18 cellular contexts compared by ENCODE assay signal in the genomic region with DNA sequence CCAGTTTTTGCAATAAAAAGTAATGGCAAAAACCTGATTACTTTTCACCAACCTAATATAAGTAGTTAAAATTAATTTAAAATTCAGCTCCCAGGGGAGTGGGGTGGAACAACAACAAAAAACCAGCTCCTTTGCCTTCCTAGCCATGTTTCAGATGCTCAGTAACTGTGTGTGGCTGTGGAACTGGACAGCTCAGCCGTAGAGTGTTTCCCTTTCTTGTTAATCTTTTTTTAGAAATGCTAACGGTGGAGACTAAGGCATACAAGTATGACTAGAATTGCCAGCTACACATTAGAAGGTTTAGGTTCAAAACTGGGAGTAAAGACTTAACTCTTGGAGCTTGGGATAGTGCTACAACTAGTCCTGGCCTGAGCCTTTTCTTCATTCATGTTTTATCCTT. TPM values are rescaled to one million over a fixed set of nuclear protein-coding genes. Genes with fewer than 3 reads are reported as not detected.
A peak's percentile ranks its signal among the peaks of the same experiment; 100 is the strongest.
DNase-seq lines count a peak whose midpoint lies in the region; ATAC-seq and TF ChIP-seq lines count a peak whose summit lies in the region.
"Had no signal": no experiment of that assay in that cellular context is flagged by ENCODE, and none has a peak within 500 bp of the region (broad histone marks: within the 10 kb centered on the region; RNA-seq: fewer than 3 reads in every experiment).

No MANE protein-coding gene starts in this region.

- H3K36me3 Mint-ChIP-seq in H9 (ENCODE audit: insufficient read depth in 1 of 3, low read depth in 3 of 3) = peaks cover 0 to 4% (median 4%) of the 10 kb centered on the region in 3 experiments; a peak in 2 of 7 replicates
- H3K36me3 Mint-ChIP-seq in neural crest cell (ENCODE audit: low read depth) = no peaks in the 10 kb centered on the region
- H3K36me3 Mint-ChIP-seq in T-cell = peaks cover 5% of the 10 kb centered on the region

- no peak overlapping the region for H3T11ph ChIP-seq in H9 (ENCODE audit: low read length)

- no peak overlapping the region for H3K14ac ChIP-seq in H9 (ENCODE audit: insufficient read depth, low read length)

- H3K4me3 ChIP-seq in AG10803 (ENCODE audit: low read length) (no peak overlapping the region), astrocyte of the spinal cord (ENCODE audit: low read depth, low read length) (no peak overlapping the region)
- H3K4me3 ChIP-seq: spleen had no signal

- no peak overlapping the region for H3K9ac ChIP-seq in H9 (ENCODE audit: extremely low read depth, insufficient read length, low read length)

- H3K4me2 ChIP-seq in H9 (ENCODE audit: insufficient read depth, insufficient read length, low read length) = no peak overlapping the region

- H3K4me1 ChIP-seq in H9 (ENCODE audit: insufficient read depth, low read length) = peaks cover 2% of the 10 kb centered on the region; the same call in 1 of the 2 replicates

- peaks cover 41 to 44% of the 10 kb centered on the region in 2 experiments for H3K4me1 Mint-ChIP-seq in H9
- H3K4me1 Mint-ChIP-seq in neural crest cell = peaks cover 38% of the 10 kb centered on the region
- peaks cover 82 to 87% (median 86%) of the 10 kb centered on the region in 3 donors for H3K4me1 Mint-ChIP-seq in T-cell

- no peak overlapping the region for H3K4ac ChIP-seq in H9 (ENCODE audit: low read depth, low read length)

- POLR2A ChIA-PET in T-cell (lab: Charles Lee) = interaction anchor here in 1 of 2 donors (0.5 kb wide), 1 partner anchor 24 kb away, joined by 14 read pairs; no protein-coding TSS in a partner anchor

- no peak overlapping the region for H2BK12ac ChIP-seq in H9 (ENCODE audit: insufficient read length, low read depth, low read length)

- H3K27me3 Mint-ChIP-seq in H9 (ENCODE audit: low read depth) (no peaks in the 10 kb centered on the region), neural crest cell (ENCODE audit: low read depth) (no peaks in the 10 kb centered on the region), T-cell (no peaks in the 10 kb centered on the region)
- H3K27me3 Mint-ChIP-seq: activated naive CD4-positive, alpha-beta T cell treated with anti-CD3 and anti-CD28 coated beads, Interleukin-2, amount 10 ng/mL, durations not matched to agents 7 days and 5 days had no signal

- in situ Hi-C loops in astrocyte of the spinal cord (cut with HindIII; ENCODE audit: low sequenced_read_pairs) = no loop called here

- H3K27ac ChIP-seq in H9 (ENCODE audit: insufficient read length, low read depth, low read length) = no peak overlapping the region
- H3K27ac ChIP-seq: C4-2B, spleen, WERI-Rb-1 had no signal

- H3K9me3 Mint-ChIP-seq in H9 = no peaks in the 10 kb centered on the region
- no peaks in the 10 kb centered on the region for H3K9me3 Mint-ChIP-seq in neural crest cell
- no peaks in the 10 kb centered on the region for H3K9me3 Mint-ChIP-seq in T-cell
- H3K9me3 Mint-ChIP-seq: activated naive CD4-positive, alpha-beta T cell treated with anti-CD3 and anti-CD28 coated beads, Interleukin-2, amount 10 ng/mL, durations not matched to agents 7 days and 5 days; endodermal cell; mesothelial cell of epicardium had no signal

- no peak overlapping the region for H4K8ac ChIP-seq in H9 (replicated peaks; ENCODE audit: insufficient read length, low read depth, low read length)

- H4K20me1 ChIP-seq in H9 (ENCODE audit: control insufficient read depth, insufficient read depth, insufficient read length) = no peaks in the 10 kb centered on the region

- H3K79me2 ChIP-seq in H9 (ENCODE audit: insufficient read depth, low read length) = peaks cover 46% of the 10 kb centered on the region

- peaks cover 12% of the 10 kb centered on the region for H3K79me1 ChIP-seq in H9 (ENCODE audit: insufficient read depth, low read depth, low read length, poor library complexity, severe bottlenecking)

- H3K9me3 ChIP-seq in H9 (ENCODE audit: control insufficient read depth, low read depth, low read length) = no peaks in the 10 kb centered on the region
- H3K9me3 ChIP-seq: spleen had no signal

- no peaks in the 10 kb centered on the region for H3K23me2 ChIP-seq in H9 (ENCODE audit: insufficient read length, low read depth, low read length, poor library complexity, severe bottlenecking)

- DNase-seq in AG10803 (ENCODE audit: low read depth) (peak; percentile 22), H9 (no peak), astrocyte of the spinal cord (ENCODE audit: low read depth, low spot score) (peak; percentile 38), neural crest cell (ENCODE audit: low read depth, low spot score) (no peak), left lobe of liver (ENCODE audit: low spot score) (no peak), T-cell (no peak), NCI-H446 treated with DMSO at 0.1 percent for 48 hours (lab: John Stamatoyannopoulos, UW) (no peak), erythroblast (lab: John Stamatoyannopoulos, UW) (no peak)
- DNase-seq: activated naive CD4-positive, alpha-beta T cell treated with anti-CD3 and anti-CD28 coated beads, Interleukin-2, amount 10 ng/mL, durations not matched to agents 7 days and 5 days; central memory CD4-positive, alpha-beta T cell; endodermal cell; NCI-H1092 treated with DMSO at 0.1 percent for 48 hours; NCI-H345; nucleus accumbens; spleen; WERI-Rb-1 had no signal

- no peak overlapping the region for H3K18ac ChIP-seq in H9 (ENCODE audit: insufficient read length, low read depth, low read length)

- H3K27ac Mint-ChIP-seq in H9 = peak overlapping the region in 2 of 3 experiments; percentile 12 to 29; a peak in 2 of 7 replicates
- H3K27ac Mint-ChIP-seq in neural crest cell (ENCODE audit: unreplicated experiment) = peak overlapping the region; percentile 15
- H3K27ac Mint-ChIP-seq in T-cell = no peak overlapping the region
- H3K27ac Mint-ChIP-seq: endodermal cell had no signal

- no peak overlapping the region for H2BK5ac ChIP-seq in H9 (ENCODE audit: insufficient read length, low read length)

- no CpG with 5 or more reads among the region's 2 CpGs for WGBS in H9 (ENCODE audit: extremely low coverage, insufficient read length, low lambda C conversion rate)

- H4K5ac ChIP-seq in H9 (ENCODE audit: insufficient read length, low read depth, low read length) = no peak overlapping the region

- H2AFZ ChIP-seq in H9 (ENCODE audit: low read length) = no peak overlapping the region

- H2AK5ac ChIP-seq in H9 (ENCODE audit: insufficient read length, low read length) = no peak overlapping the region

- H4K91ac ChIP-seq in H9 (ENCODE audit: insufficient read length, low read depth, low read length) = no peak overlapping the region

- H3K4me3 Mint-ChIP-seq in H9 (no peak overlapping the region), neural crest cell (no peak overlapping the region), T-cell (no peak overlapping the region)
- H3K4me3 Mint-ChIP-seq: activated naive CD4-positive, alpha-beta T cell treated with anti-CD3 and anti-CD28 coated beads, Interleukin-2, amount 10 ng/mL, durations not matched to agents 7 days and 5 days; endodermal cell; mesothelial cell of epicardium had no signal

- H2BK20ac ChIP-seq in H9 (ENCODE audit: low read depth, low read length, poor library complexity, severe bottlenecking) = no peak overlapping the region

- TF ChIP-seq POLR2A in erythroblast (IDR thresholded peaks at IDR 0.05; ENCODE audit: low read length) = no peak

- H3K23ac ChIP-seq in H9 (ENCODE audit: insufficient read length, low read depth, low read length) = no peak overlapping the region

- H2BK120ac ChIP-seq in H9 (ENCODE audit: low read depth, low read length, poor library complexity, severe bottlenecking) = no peak overlapping the region

- no peak for TF ChIP-seq CTCF in AG10803 (conservative IDR thresholded peaks at IDR 0.05; ENCODE audit: low read length)
- no peak for TF ChIP-seq CTCF in H9 (conservative IDR thresholded peaks at IDR 0.05)
- no peak for TF ChIP-seq CTCF in astrocyte of the spinal cord (IDR thresholded peaks at IDR 0.05; ENCODE audit: low read depth, low read length)
- no peak for TF ChIP-seq CTCF in neural crest cell (conservative IDR thresholded peaks at IDR 0.05)

- CTCF ChIA-PET in T-cell (lab: Charles Lee) = interaction anchor here in 1 of 2 donors (1.2 to 1.3 kb wide), 3 partner anchors 11 to 46 kb away, joined by 3 to 5 read pairs (median 4); no protein-coding TSS in a partner anchor

- no peak overlapping the region for H3K56ac ChIP-seq in H9 (ENCODE audit: insufficient read length, low read depth, low read length)

- H2BK15ac ChIP-seq in H9 (ENCODE audit: low read depth, low read length) = no peak overlapping the region

- ATAC-seq in left lobe of liver (no peak), T-cell (replicated peaks in 1 of 4) (no peak)

- H3K27me3 ChIP-seq in H9 (ENCODE audit: insufficient read depth, low read length) = no peaks in the 10 kb centered on the region
- H3K27me3 ChIP-seq: spleen had no signal

RNA-seq across cellular contexts. Expression of a gene that starts 45.0 kb away (rescaled TPM):
- total RNA-seq in H9 (2021) = 138 and 139 TPM in 2 replicates
- total RNA-seq in neural crest cell = 108 and 111 TPM in 2 replicates
- total RNA-seq in left lobe of liver = 35.1 TPM
- total RNA-seq in T-cell = 100 to 1,000 TPM; 106 to 147 (median 118) TPM

Comparison
In these comparisons a context has a peak if more than half of its experiments do, and no peak if none do; other contexts are left out.
1. DNase-seq: peak in AG10803 (single experiment) and astrocyte of the spinal cord (single experiment); none in H9 (single experiment), neural crest cell (single experiment), left lobe of liver (single experiment), T-cell (0 of 34), NCI-H446 treated with DMSO at 0.1 percent for 48 hours (single experiment) and erythroblast (0 of 2).
2. H3K27ac Mint-ChIP-seq: peak in H9 (2 of 3) and neural crest cell (single experiment); none in T-cell (0 of 2).